In the genomic region with DNA sequence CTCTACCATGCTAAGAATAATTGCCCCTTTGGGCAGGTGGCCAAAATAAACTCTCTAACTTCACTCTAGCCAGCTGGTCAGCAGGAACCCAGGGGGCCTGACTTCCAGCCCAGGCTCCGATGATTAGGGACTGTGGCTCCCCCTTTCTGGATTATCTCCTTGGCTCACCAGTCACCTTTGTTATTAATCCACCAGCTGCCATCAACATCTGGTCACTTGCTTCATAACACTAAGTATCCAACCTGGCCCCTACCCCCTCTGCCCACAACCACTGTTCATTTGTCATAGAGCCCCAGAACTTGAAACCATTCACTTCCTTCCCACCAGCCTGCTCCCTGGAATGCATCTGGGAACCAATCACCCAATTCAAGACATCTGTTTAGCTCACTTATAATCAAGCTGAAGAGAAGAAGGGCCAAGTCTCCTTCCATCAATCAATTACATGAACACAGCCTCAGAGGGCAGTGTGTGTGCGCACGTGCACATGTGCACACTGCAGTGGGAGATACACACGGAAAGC, we compare ENCODE assay signal across 18 cellular contexts.
DNase-seq lines count a peak whose midpoint lies in the region; ATAC-seq and TF ChIP-seq lines count a peak whose summit lies in the region.
"Had no signal": no experiment of that assay in that cellular context is flagged by ENCODE, and none has a peak within 500 bp of the region (broad histone marks: within the 10 kb centered on the region; RNA-seq: fewer than 3 reads in every experiment).

No MANE protein-coding gene starts in this region.

- no peaks in the 10 kb centered on the region for H4K20me1 ChIP-seq in GM23338 (replicated peaks; ENCODE audit: insufficient read depth)
- H4K20me1 ChIP-seq: BLaER1 had no signal

- H3K9me3 ChIP-seq in WERI-Rb-1 (ENCODE audit: severe bottlenecking) (peaks cover 9% of the 10 kb centered on the region), lower lobe of right lung (no peaks in the 10 kb centered on the region), heart right ventricle (no peaks in the 10 kb centered on the region)

- ATAC-seq in GM19452 (IDR thresholded peaks at IDR 0.05; ENCODE audit: unreplicated experiment) (no peak), GM23338 (no peak), lower lobe of right lung (no peak), heart right ventricle (no peak)
- ATAC-seq: CD8-positive, alpha-beta T cell; GM12878; SK-N-SH treated with all-trans-retinoic acid at 6 μM for 48 hours had no signal

- H3F3A ChIP-seq in GM23338 (replicated peaks; ENCODE audit: low read depth), result no peaks in the 10 kb centered on the region

- DNase-seq in AG10803 (ENCODE audit: low read depth) (peak; percentile 16), NCI-H446 (lab: John Stamatoyannopoulos, UW) (peak; percentile 56 to 77), WERI-Rb-1 (peak; percentile 55), glomerular visceral epithelial cell (ENCODE audit: extremely low spot score) (peak; percentile 17), GM23338 (ENCODE audit: low spot score) (no peak), lower lobe of right lung (no peak), heart right ventricle (no peak)
- DNase-seq: CD8-positive, alpha-beta T cell; GDM1; GOT3; KBM-7; NCI-H1092 treated with DMSO at 0.1 percent for 48 hours; NCI-H510A treated with DMSO at 0.1 percent for 48 hours; Right ventricle myocardium superior had no signal

- no peak overlapping the region for H3K4me3 ChIP-seq in AG10803 (ENCODE audit: low read length)
- no peak overlapping the region for H3K4me3 ChIP-seq in WERI-Rb-1 (ENCODE audit: low read depth, low read length)
- no peak overlapping the region for H3K4me3 ChIP-seq in GM23338
- H3K4me3 ChIP-seq in lower lobe of right lung, result no peak overlapping the region
- no peak overlapping the region for H3K4me3 ChIP-seq in heart right ventricle
- H3K4me3 ChIP-seq: BLaER1, GM12878 had no signal

- H2AFZ ChIP-seq in GM23338, result no peak overlapping the region

- no peaks in the 10 kb centered on the region for H3K36me3 Mint-ChIP-seq in GM23338 (ENCODE audit: low read depth)
- H3K36me3 Mint-ChIP-seq: CD8-positive, alpha-beta T cell had no signal

- no peak overlapping the region for H3K4me2 ChIP-seq in GM23338
- H3K4me2 ChIP-seq: BLaER1 had no signal

- H3K27me3 ChIP-seq in WERI-Rb-1 (ENCODE audit: insufficient read depth, low read depth, severe bottlenecking) (no peaks in the 10 kb centered on the region), GM23338 (ENCODE audit: insufficient read depth) (no peaks in the 10 kb centered on the region), lower lobe of right lung (ENCODE audit: low read depth) (no peaks in the 10 kb centered on the region), heart right ventricle (peaks cover 0 to 6% (median 0%) of the 10 kb centered on the region in 7 donors)
- H3K27me3 ChIP-seq: BLaER1 had no signal

- intact Hi-C loops in lower lobe of right lung (cut with DNase I) (no loop called here), heart right ventricle (cut with DNase I) (no loop called here)

- H3K4me1 ChIP-seq in GM23338 (ENCODE audit: insufficient read depth), result no peaks in the 10 kb centered on the region
- H3K4me1 ChIP-seq in lower lobe of right lung, result no peaks in the 10 kb centered on the region
- no peaks in the 10 kb centered on the region for H3K4me1 ChIP-seq in heart right ventricle
- H3K4me1 ChIP-seq: BLaER1 had no signal

- H3K27ac Mint-ChIP-seq in GM23338, result no peak overlapping the region
- H3K27ac Mint-ChIP-seq: CD8-positive, alpha-beta T cell had no signal

- no peaks in the 10 kb centered on the region for H3K36me3 ChIP-seq in WERI-Rb-1
- H3K36me3 ChIP-seq in GM23338 (ENCODE audit: insufficient read depth), result no peaks in the 10 kb centered on the region
- no peaks in the 10 kb centered on the region for H3K36me3 ChIP-seq in lower lobe of right lung
- H3K36me3 ChIP-seq in heart right ventricle, result no peaks in the 10 kb centered on the region
- H3K36me3 ChIP-seq: BLaER1 had no signal

- no peak overlapping the region for H3K4me3 Mint-ChIP-seq in GM23338
- H3K4me3 Mint-ChIP-seq: CD8-positive, alpha-beta T cell had no signal

- no peaks in the 10 kb centered on the region for H3K4me1 Mint-ChIP-seq in GM23338

- no peaks in the 10 kb centered on the region for H3K9me3 Mint-ChIP-seq in GM23338
- H3K9me3 Mint-ChIP-seq: CD8-positive, alpha-beta T cell had no signal

- H3K27ac ChIP-seq in WERI-Rb-1 (peak overlapping the region; percentile 72), GM23338 (ENCODE audit: low read depth) (no peak overlapping the region), lower lobe of right lung (no peak overlapping the region), heart right ventricle (no peak overlapping the region)
- H3K27ac ChIP-seq: BLaER1 had no signal

- no peaks in the 10 kb centered on the region for H3K79me2 ChIP-seq in GM23338 (replicated peaks; ENCODE audit: insufficient read depth)

- peaks cover 16% of the 10 kb centered on the region for H3K9me2 ChIP-seq in GM23338 (ENCODE audit: insufficient read depth)

- peaks cover 2% of the 10 kb centered on the region for H3K27me3 Mint-ChIP-seq in GM23338 (ENCODE audit: insufficient read depth, low read depth, poor library complexity)

- 72 to 73% methylated on average over 4 of the region's 4 CpGs for WGBS in heart right ventricle, 2 donors

- TF ChIP-seq CTCF in AG10803 (conservative IDR thresholded peaks at IDR 0.05; ENCODE audit: low read length), result no peak
- TF ChIP-seq CTCF in WERI-Rb-1 (IDR thresholded peaks at IDR 0.05; ENCODE audit: low read depth, low read length), result no peak
- TF ChIP-seq CTCF in GM23338 (conservative IDR thresholded peaks at IDR 0.05; ENCODE audit: low read depth in 2 of 2), result no peak
- no peak for TF ChIP-seq CTCF in lower lobe of right lung (IDR thresholded peaks at IDR 0.05)
- TF ChIP-seq CTCF in heart right ventricle (IDR thresholded peaks at IDR 0.05), result no peak

TF ChIP-seq in GM23338, 12 proteins besides CTCF, POLR2A, EP300 and RAD21:
- no peak for TF ChIP-seq NANOG (IDR thresholded peaks at IDR 0.05; ENCODE audit: borderline replicate concordance)

Comparison
In these comparisons a context has a peak if more than half of its experiments do, and no peak if none do; other contexts are left out.
1. DNase-seq: peak in AG10803 (single experiment), NCI-H446 (2 of 2), WERI-Rb-1 (single experiment) and glomerular visceral epithelial cell (single experiment); none in GM23338 (single experiment), lower lobe of right lung (single experiment) and heart right ventricle (0 of 2).